22 cellular contexts compared by ENCODE assay signal in the genomic region with DNA sequence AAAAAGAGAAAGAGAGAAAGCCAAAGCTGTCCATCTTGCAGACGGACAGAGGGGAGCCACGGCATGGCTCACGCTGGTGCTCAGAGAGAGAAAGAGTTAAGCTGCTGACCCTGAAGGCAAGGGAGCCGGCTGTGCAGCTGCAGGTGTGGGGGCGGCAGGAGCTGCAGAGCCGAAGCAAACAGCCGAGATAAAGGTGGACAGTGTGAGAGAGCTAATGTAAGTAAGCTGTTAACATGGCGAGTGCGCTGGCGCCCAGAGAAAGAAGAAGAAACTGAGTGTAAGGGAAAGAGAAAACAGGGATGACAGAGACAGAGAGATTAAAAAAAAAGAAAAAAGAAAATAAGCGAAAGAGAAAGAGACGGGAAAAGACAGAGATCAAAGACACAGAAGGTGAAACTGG. TPM values are rescaled to one million over a fixed set of nuclear protein-coding genes. Genes with fewer than 3 reads are reported as not detected.
A peak's percentile ranks its signal among the peaks of the same experiment; 100 is the strongest.
DNase-seq lines count a peak whose midpoint lies in the region; ATAC-seq and TF ChIP-seq lines count a peak whose summit lies in the region.
"Had no signal": no experiment of that assay in that cellular context is flagged by ENCODE, and none has a peak within 500 bp of the region (broad histone marks: within the 10 kb centered on the region; RNA-seq: fewer than 3 reads in every experiment).

No MANE protein-coding gene starts in this region.

- no peaks in the 10 kb centered on the region for H3K9me3 ChIP-seq in ES-I3 (ENCODE audit: control insufficient read depth, insufficient read depth, low read length)
- H3K9me3 ChIP-seq in endodermal cell (ENCODE audit: control insufficient read depth, low read length) = no peaks in the 10 kb centered on the region
- H3K9me3 ChIP-seq in vagina = no peaks in the 10 kb centered on the region
- no peaks in the 10 kb centered on the region for H3K9me3 ChIP-seq in CD8-positive, alpha-beta T cell (ENCODE audit: low read length)
- H3K9me3 ChIP-seq: BLaER1, gastrocnemius medialis, uterus had no signal

- intact Hi-C loops in vagina (cut with DNase I) = no loop called here
- intact Hi-C loops in CD8-positive, alpha-beta T cell (cut with DNase I, micrococcal nuclease) = no loop called here

- peaks cover 1% of the 10 kb centered on the region for H3K27me3 Mint-ChIP-seq in endodermal cell (ENCODE audit: insufficient read depth)
- peaks cover 7% of the 10 kb centered on the region for H3K27me3 Mint-ChIP-seq in nephron progenitor cell (ENCODE audit: low read depth, poor library complexity)
- peaks cover 9% of the 10 kb centered on the region for H3K27me3 Mint-ChIP-seq in CD8-positive, alpha-beta T cell (ENCODE audit: low read depth)

- POLR2A ChIA-PET in CD8-positive, alpha-beta T cell (lab: Charles Lee) = no interaction called here

- WGBS in endodermal cell (ENCODE audit: insufficient coverage in 1 of 2, insufficient read length in 1 of 2), 2 experiments = 36 to 58% methylated on average over 9 to 12 of the region's 12 CpGs

- H3K9me3 Mint-ChIP-seq in endodermal cell (no peaks in the 10 kb centered on the region), nephron progenitor cell (no peaks in the 10 kb centered on the region)
- no peaks in the 10 kb centered on the region for H3K9me3 Mint-ChIP-seq in CD8-positive, alpha-beta T cell

- TF ChIP-seq CTCF in endodermal cell (conservative IDR thresholded peaks at IDR 0.05) (no peak), nephron progenitor cell (IDR thresholded peaks at IDR 0.05) (no peak), vagina (IDR thresholded peaks at IDR 0.05) (no peak)
- TF ChIP-seq CTCF in CD8-positive, alpha-beta T cell (IDR thresholded peaks at IDR 0.05) = no peak

- DNase-seq in NCI-H146 treated with DMSO at 0.1 percent for 48 hours (lab: John Stamatoyannopoulos, UW; ENCODE audit: unreplicated experiment) (peak; percentile 66), endodermal cell (peak; percentile 73), nephron progenitor cell (peak; percentile 45), vagina (ENCODE audit: extremely low spot score in 2 of 2) (no peak), LoVo (ENCODE audit: low spot score) (no peak)
- no peak for DNase-seq in CD8-positive, alpha-beta T cell
- DNase-seq: activated CD4-positive, CD25-positive, alpha-beta regulatory T cell treated with anti-CD3 and anti-CD28 coated beads, Interleukin-2, amount 50 U/mL, for 72 hours; activated CD8-positive, alpha-beta T cell treated with anti-CD3 and anti-CD28 coated beads, Interleukin-2, amount 10 ng/mL, durations not matched to agents 7 days and 5 days; activated naive CD4-positive, alpha-beta T cell treated with Interleukin-2 at 50 U/mL for 16 hours; amygdala; DND-41; erythroblast; gastrocnemius medialis; left cardiac atrium; mesenchymal stem cell; NCI-H1436; NCI-H524 treated with DMSO at 0.1 percent for 48 hours; RPMI8226; uterus had no signal

- H3K27ac Mint-ChIP-seq in endodermal cell (peak overlapping the region; percentile 83), nephron progenitor cell (no peak overlapping the region)
- no peak overlapping the region for H3K27ac Mint-ChIP-seq in CD8-positive, alpha-beta T cell
- H3K27ac Mint-ChIP-seq: activated CD8-positive, alpha-beta T cell treated with anti-CD3 and anti-CD28 coated beads, Interleukin-2, amount 10 ng/mL, durations not matched to agents 7 days and 5 days had no signal

- H3K4me3 Mint-ChIP-seq in endodermal cell (peak overlapping the region; percentile 42), nephron progenitor cell (peak overlapping the region; percentile 73)
- H3K4me3 Mint-ChIP-seq in CD8-positive, alpha-beta T cell = no peak overlapping the region
- H3K4me3 Mint-ChIP-seq: activated CD8-positive, alpha-beta T cell treated with anti-CD3 and anti-CD28 coated beads, Interleukin-2, amount 10 ng/mL, durations not matched to agents 7 days and 5 days had no signal

- H3K27me3 ChIP-seq in endodermal cell (ENCODE audit: control insufficient read depth, insufficient read depth, low read length, poor library complexity, severe bottlenecking) = no peaks in the 10 kb centered on the region
- H3K27me3 ChIP-seq in vagina = no peaks in the 10 kb centered on the region
- H3K27me3 ChIP-seq in CD8-positive, alpha-beta T cell (ENCODE audit: insufficient read depth, low read length) = no peaks in the 10 kb centered on the region
- H3K27me3 ChIP-seq: BLaER1, gastrocnemius medialis, uterus had no signal

- no peaks in the 10 kb centered on the region for H3K36me3 Mint-ChIP-seq in endodermal cell (ENCODE audit: low read depth)
- H3K36me3 Mint-ChIP-seq in nephron progenitor cell (ENCODE audit: low read depth) = no peaks in the 10 kb centered on the region
- H3K36me3 Mint-ChIP-seq in CD8-positive, alpha-beta T cell = no peaks in the 10 kb centered on the region

- CTCF ChIA-PET in CD8-positive, alpha-beta T cell (lab: Charles Lee) = no interaction called here

- no peak overlapping the region for H3K27ac ChIP-seq in endodermal cell (ENCODE audit: low read depth, low read length)
- H3K27ac ChIP-seq in vagina = no peak overlapping the region
- H3K27ac ChIP-seq in CD8-positive, alpha-beta T cell (ENCODE audit: low read depth, low read length) = no peak overlapping the region
- H3K27ac ChIP-seq: BLaER1, gastrocnemius medialis, uterus had no signal

- no peak for ATAC-seq in HG02970 (IDR thresholded peaks at IDR 0.05; ENCODE audit: low FRiP score, unreplicated experiment)
- no peak for ATAC-seq in CD8-positive, alpha-beta T cell
- ATAC-seq: activated CD8-positive, alpha-beta T cell treated with anti-CD3 and anti-CD28 coated beads, Interleukin-2, amount 10 ng/mL, durations not matched to agents 7 days and 5 days; gastrocnemius medialis had no signal

- H3K9ac ChIP-seq in ES-I3 (ENCODE audit: low read depth, low read length) = peak overlapping the region; percentile 29
- no peak overlapping the region for H3K9ac ChIP-seq in endodermal cell (ENCODE audit: extremely low read depth, low read length, poor library complexity, severe bottlenecking)
- H3K9ac ChIP-seq: BLaER1 had no signal

- H3K36me3 ChIP-seq in ES-I3 (ENCODE audit: insufficient read depth, low read length) (no peaks in the 10 kb centered on the region), endodermal cell (ENCODE audit: control insufficient read depth, insufficient read depth, low read length) (no peaks in the 10 kb centered on the region), vagina (peaks cover 0 to 5% of the 10 kb centered on the region in 2 donors)
- no peaks in the 10 kb centered on the region for H3K36me3 ChIP-seq in CD8-positive, alpha-beta T cell (ENCODE audit: insufficient read depth, low read length)
- H3K36me3 ChIP-seq: BLaER1, gastrocnemius medialis, uterus had no signal

- H3K4me3 ChIP-seq in endodermal cell (ENCODE audit: low read length) (peak overlapping the region; percentile 6), vagina (no peak overlapping the region)
- no peak overlapping the region for H3K4me3 ChIP-seq in CD8-positive, alpha-beta T cell (ENCODE audit: low read depth, low read length)
- H3K4me3 ChIP-seq: BLaER1, gastrocnemius medialis had no signal

- H3K4me1 ChIP-seq in ES-I3 (ENCODE audit: insufficient read depth, low read length) = peaks cover 22% of the 10 kb centered on the region
- peaks cover 8% of the 10 kb centered on the region for H3K4me1 ChIP-seq in endodermal cell (ENCODE audit: control insufficient read depth, insufficient read depth, low read length)
- H3K4me1 ChIP-seq in vagina = no peaks in the 10 kb centered on the region
- H3K4me1 ChIP-seq in CD8-positive, alpha-beta T cell (ENCODE audit: insufficient read depth, low read length) = no peaks in the 10 kb centered on the region
- H3K4me1 ChIP-seq: gastrocnemius medialis had no signal

- TF ChIP-seq POLR2A in vagina (IDR thresholded peaks at IDR 0.05) = no peak

- H3K4me1 Mint-ChIP-seq in endodermal cell (peaks cover 64% of the 10 kb centered on the region), nephron progenitor cell (peaks cover 78% of the 10 kb centered on the region)
- H3K4me1 Mint-ChIP-seq in CD8-positive, alpha-beta T cell (ENCODE audit: low read depth) = no peaks in the 10 kb centered on the region

RNA-seq across cellular contexts. Expression of gene COL17A1, which starts 18.2 kb away (rescaled TPM):
- total RNA-seq in endodermal cell (1 to 10 TPM; 1.1 to 2.3 TPM), vagina (149 TPM)
- polyA plus RNA-seq in endodermal cell (2013, experiment 1 of 2) = 0.39 TPM
- polyA plus RNA-seq in endodermal cell (2013, experiment 2 of 2) = 0.87 TPM
- total RNA-seq in CD8-positive, alpha-beta T cell = not detected
- total RNA-seq: activated CD8-positive, alpha-beta T cell treated with anti-CD3 and anti-CD28 coated beads, Interleukin-2, amount 10 ng/mL, durations not matched to agents 7 days and 5 days had no signal

RNA-seq across cellular contexts. Expression of gene SFR1, which starts 54.4 kb away (rescaled TPM):
- total RNA-seq in endodermal cell = 10 to 100 TPM in 1 of 2 donors, 1 to 10 TPM in 1; 9.2 to 12.0 TPM
- 14.5 TPM for polyA plus RNA-seq in endodermal cell (2013, experiment 1 of 2)
- 12.9 TPM for polyA plus RNA-seq in endodermal cell (2013, experiment 2 of 2)
- total RNA-seq in vagina = 4.4 TPM
- total RNA-seq in CD8-positive, alpha-beta T cell = 1 to 10 TPM; 6.2 to 6.8 TPM

Comparison
In these comparisons a context has a peak if more than half of its experiments do, and no peak if none do; other contexts are left out.
1. DNase-seq: peak in NCI-H146 treated with DMSO at 0.1 percent for 48 hours (single experiment), endodermal cell (single experiment) and nephron progenitor cell (single experiment); none in vagina (0 of 2), LoVo (single experiment) and CD8-positive, alpha-beta T cell (0 of 7).
2. RNA of gene COL17A1, which starts 18.2 kb away (total RNA-seq): 149 TPM in vagina (single experiment); 1.1 to 2.3 TPM in endodermal cell and not detected in CD8-positive, alpha-beta T cell; every median in the first group is over 10 times any median in the second.